18 cellular contexts compared by ENCODE assay signal in genomic region chr11:4430060-4430459, GRCh38. TPM values are rescaled to one million over a fixed set of nuclear protein-coding genes. Genes with fewer than 3 reads are reported as not detected.
A peak's percentile ranks its signal among the peaks of the same experiment; 100 is the strongest.
DNase-seq lines count a peak whose midpoint lies in the region; ATAC-seq and TF ChIP-seq lines count a peak whose summit lies in the region.
"Had no signal": no experiment of that assay in that cellular context is flagged by ENCODE, and none has a peak within 500 bp of the region (broad histone marks: within the 10 kb centered on the region; RNA-seq: fewer than 3 reads in every experiment).

No MANE protein-coding gene starts in this region.

- DNase-seq in Caco-2: peak; percentile 27 to 82
- peak; percentile 5 for DNase-seq in SW480 (ENCODE audit: low spot score)
- peak in 1 of 3 donors; percentile 11 for DNase-seq in mucosa of descending colon
- no peak for DNase-seq in Calu3
- no peak for DNase-seq in activated T-cell treated with anti-CD3 and anti-CD28 coated beads, Interleukin-2, amount 50 U/mL, for 1 hour
- no peak for DNase-seq in activated T-cell treated with anti-CD3 and anti-CD28 coated beads, Interleukin-2, amount 50 U/mL, for 72 hours
- DNase-seq: CD4-positive, CD25-positive, alpha-beta regulatory T cell; CD8-positive, alpha-beta T cell; DMS53; DMS79 treated with DMSO at 0.1 percent for 48 hours; GF-D8; GOT3; HFFc6 had no signal

- peaks cover 21% of the 10 kb centered on the region for H3K4me1 ChIP-seq in Caco-2
- H3K4me1 ChIP-seq in mucosa of descending colon (ENCODE audit: low read depth): no peaks in the 10 kb centered on the region
- H3K4me1 ChIP-seq: BLaER1, HAP-1 had no signal

- BruUV-seq in Caco-2 (replicated peaks; lab: Mats Ljungman, UMichigan): no TSS peak
- no TSS peak for BruUV-seq in Calu3 (replicated peaks; lab: Mats Ljungman, UMichigan)

- H3K9me3 Mint-ChIP-seq in Caco-2 (ENCODE audit: unreplicated experiment) (no peaks in the 10 kb centered on the region), Calu3 (ENCODE audit: low read depth, unreplicated experiment) (no peaks in the 10 kb centered on the region)
- H3K9me3 Mint-ChIP-seq in activated T-cell treated with anti-CD3 and anti-CD28 coated beads, Interleukin-2, amount 50 U/mL, for 72 hours: no peaks in the 10 kb centered on the region
- H3K9me3 Mint-ChIP-seq: CD8-positive, alpha-beta T cell had no signal

- H3K36me3 ChIP-seq in Caco-2 (ENCODE audit: control insufficient read depth, insufficient read depth, low read length): no peaks in the 10 kb centered on the region
- no peaks in the 10 kb centered on the region for H3K36me3 ChIP-seq in mucosa of descending colon (ENCODE audit: low read depth)
- H3K36me3 ChIP-seq: BLaER1, HAP-1 had no signal

- ATAC-seq in mucosa of descending colon: peak; percentile 47
- no peak for ATAC-seq in activated T-cell treated with anti-CD3 and anti-CD28 coated beads, Interleukin-2, amount 50 U/mL, for 72 hours (replicated peaks in 1 of 2)
- ATAC-seq: CD8-positive, alpha-beta T cell had no signal

- H3K27me3 Mint-ChIP-seq in Caco-2 (ENCODE audit: insufficient read depth, unreplicated experiment): peaks cover 3% of the 10 kb centered on the region
- peaks cover 54% of the 10 kb centered on the region for H3K27me3 Mint-ChIP-seq in Calu3 (ENCODE audit: unreplicated experiment)
- peaks cover 9% of the 10 kb centered on the region for H3K27me3 Mint-ChIP-seq in activated T-cell treated with anti-CD3 and anti-CD28 coated beads, Interleukin-2, amount 50 U/mL, for 72 hours (ENCODE audit: low read depth)

- TF ChIP-seq CTCF in Caco-2 (IDR thresholded peaks at IDR 0.05; ENCODE audit: insufficient read depth in 1 of 2, low read depth in 1 of 2, low read length in 1 of 2, severe bottlenecking in 1 of 2, unreplicated experiment in 1 of 2) (no peak), mucosa of descending colon (IDR thresholded peaks at IDR 0.05) (no peak), Calu3 (IDR thresholded peaks at IDR 0.05; ENCODE audit: unreplicated experiment) (no peak)

- H3K4me3 Mint-ChIP-seq in Caco-2 (ENCODE audit: unreplicated experiment) (no peak overlapping the region), Calu3 (ENCODE audit: low read depth, unreplicated experiment) (no peak overlapping the region)
- H3K4me3 Mint-ChIP-seq in activated T-cell treated with anti-CD3 and anti-CD28 coated beads, Interleukin-2, amount 50 U/mL, for 72 hours: no peak overlapping the region
- H3K4me3 Mint-ChIP-seq: B cell; CD4-positive, CD25-positive, alpha-beta regulatory T cell; CD8-positive, alpha-beta T cell; HFFc6 had no signal

- H3K36me3 Mint-ChIP-seq in Caco-2 (ENCODE audit: insufficient read depth, unreplicated experiment) (no peaks in the 10 kb centered on the region), Calu3 (ENCODE audit: insufficient read depth, unreplicated experiment) (no peaks in the 10 kb centered on the region)
- H3K36me3 Mint-ChIP-seq in activated T-cell treated with anti-CD3 and anti-CD28 coated beads, Interleukin-2, amount 50 U/mL, for 72 hours (ENCODE audit: insufficient read depth in 2 of 2): no peaks in the 10 kb centered on the region
- H3K36me3 Mint-ChIP-seq: CD4-positive, CD25-positive, alpha-beta regulatory T cell; CD8-positive, alpha-beta T cell had no signal

- CTCF ChIA-PET in Caco-2 (lab: Charles Lee): no interaction called here
- CTCF ChIA-PET in Calu3 (lab: Charles Lee): no interaction called here

- intact Hi-C loops in Caco-2 (cut with micrococcal nuclease; ENCODE audit: unreplicated experiment): no loop called here
- intact Hi-C loops in mucosa of descending colon (cut with DNase I, micrococcal nuclease): no loop called here
- intact Hi-C loops in Calu3 (cut with micrococcal nuclease; ENCODE audit: unreplicated experiment): no loop called here

- POLR2A ChIA-PET in Caco-2 (lab: Charles Lee): no interaction called here

- H3K4me3 ChIP-seq in Caco-2 (ENCODE audit: low read depth, low read length) (no peak overlapping the region), mucosa of descending colon (no peak overlapping the region)
- H3K4me3 ChIP-seq: BLaER1, HAP-1 had no signal

- no peak overlapping the region for H3K27ac Mint-ChIP-seq in Caco-2 (ENCODE audit: unreplicated experiment)
- no peak overlapping the region for H3K27ac Mint-ChIP-seq in Calu3 (ENCODE audit: unreplicated experiment)
- H3K27ac Mint-ChIP-seq in activated T-cell treated with anti-CD3 and anti-CD28 coated beads, Interleukin-2, amount 50 U/mL, for 72 hours: no peak overlapping the region
- H3K27ac Mint-ChIP-seq: B cell; CD4-positive, CD25-positive, alpha-beta regulatory T cell; CD8-positive, alpha-beta T cell; HFFc6 had no signal

- no peaks in the 10 kb centered on the region for H3K4me1 Mint-ChIP-seq in Caco-2 (ENCODE audit: low read depth, unreplicated experiment)
- H3K4me1 Mint-ChIP-seq in Calu3 (ENCODE audit: low read depth, unreplicated experiment): no peaks in the 10 kb centered on the region
- no peaks in the 10 kb centered on the region for H3K4me1 Mint-ChIP-seq in activated T-cell treated with anti-CD3 and anti-CD28 coated beads, Interleukin-2, amount 50 U/mL, for 72 hours (ENCODE audit: low read depth)
- H3K4me1 Mint-ChIP-seq: B cell; CD4-positive, CD25-positive, alpha-beta regulatory T cell had no signal

- H3K9me3 ChIP-seq in Caco-2: peaks cover 3% of the 10 kb centered on the region; the same call in 1 of the 2 replicates
- no peaks in the 10 kb centered on the region for H3K9me3 ChIP-seq in mucosa of descending colon
- H3K9me3 ChIP-seq: BLaER1, HAP-1 had no signal

- H3K27me3 ChIP-seq in Caco-2 (replicated peaks; ENCODE audit: control insufficient read depth, insufficient read depth, low read length): no peaks in the 10 kb centered on the region
- H3K27me3 ChIP-seq: BLaER1 had no signal

RNA-seq across cellular contexts. Expression of gene OR52K2, which starts 19.0 kb away (rescaled TPM):
- total RNA-seq in Caco-2 (2022) (not detected in 2 replicates), mucosa of descending colon (not detected), Calu3 (2022) (not detected in 2 replicates)
- not detected for total RNA-seq in activated T-cell treated with anti-CD3 and anti-CD28 coated beads, Interleukin-2, amount 50 U/mL, for 72 hours
- total RNA-seq: B cell; CD4-positive, CD25-positive, alpha-beta regulatory T cell; CD8-positive, alpha-beta T cell; Daoy; G401; HFFc6 had no signal

RNA-seq across cellular contexts. Expression of gene TRIM21, which starts 36.6 kb away (rescaled TPM):
- total RNA-seq in Caco-2 (2022) (5.4 and 6.1 TPM in 2 replicates), mucosa of descending colon (10 to 100 TPM; 26.0 to 32.6 (median 29.2) TPM), Calu3 (2022) (19.1 and 30.2 TPM in 2 replicates)
- 10 to 100 TPM; 26.5 to 35.3 TPM for total RNA-seq in activated T-cell treated with anti-CD3 and anti-CD28 coated beads, Interleukin-2, amount 50 U/mL, for 72 hours

RNA-seq across cellular contexts. Expression of gene OR52K1, which starts 52.4 kb away (rescaled TPM):
- total RNA-seq in Caco-2 (2022) (not detected in 2 replicates), mucosa of descending colon (not detected), Calu3 (2022) (not detected in 2 replicates)
- total RNA-seq in activated T-cell treated with anti-CD3 and anti-CD28 coated beads, Interleukin-2, amount 50 U/mL, for 72 hours: not detected
- total RNA-seq: B cell; CD4-positive, CD25-positive, alpha-beta regulatory T cell; CD8-positive, alpha-beta T cell; Daoy; G401; HFFc6 had no signal

Comparison
In these comparisons a context has a peak if more than half of its experiments do, and no peak if none do; other contexts are left out.
1. DNase-seq: peak in Caco-2 (2 of 2) and SW480 (single experiment); none in Calu3 (single experiment), activated T-cell treated with anti-CD3 and anti-CD28 coated beads, Interleukin-2, amount 50 U/mL, for 1 hour (single experiment) and activated T-cell treated with anti-CD3 and anti-CD28 coated beads, Interleukin-2, amount 50 U/mL, for 72 hours (0 of 2).